ENCODE assay signal across 1 cellular context in genomic region chr12:113327000-113327399, GRCh38.
TF ChIP-seq lines count a peak whose summit lies in the region.

No MANE protein-coding gene starts in this region.

TF ChIP-seq in HCT116, 20 proteins besides CTCF, POLR2A, EP300 and RAD21 (continued from another document):
- TF ChIP-seq REST (IDR thresholded peaks at IDR 0.05; ENCODE audit: low read depth) (no peak), FOSL1 (IDR thresholded peaks at IDR 0.05; ENCODE audit: low read depth) (no peak), SIN3A (IDR thresholded peaks at IDR 0.05; ENCODE audit: low read depth) (no peak), YY1 (IDR thresholded peaks at IDR 0.05; ENCODE audit: extremely low read depth, insufficient replicate concordance, low read depth, low read length) (no peak), ELF1 (IDR thresholded peaks at IDR 0.05; ENCODE audit: borderline replicate concordance, low read depth) (no peak), JUND (IDR thresholded peaks at IDR 0.05) (no peak)
